8 cellular contexts compared by ENCODE assay signal in genomic region chr5:178113841-178114324, GRCh38. TPM values are rescaled to one million over a fixed set of nuclear protein-coding genes. Genes with fewer than 3 reads are reported as not detected.
A peak's percentile ranks its signal among the peaks of the same experiment; 100 is the strongest.
DNase-seq lines count a peak whose midpoint lies in the region; ATAC-seq and TF ChIP-seq lines count a peak whose summit lies in the region.

No MANE protein-coding gene starts in this region.

- H3K27ac ChIP-seq in heart right ventricle, result peak overlapping the region; percentile 43 to 86 (median 80)
- H3K27ac ChIP-seq in spleen, result peak overlapping the region in 7 of 8 donors; percentile 17 to 85 (median 65)

- POLR2A ChIA-PET in activated CD8-positive, alpha-beta T cell treated with anti-CD3 and anti-CD28 coated beads for 36 hours (lab: Charles Lee), result interaction anchor here (0.8 to 5.8 kb wide), 10 partner anchors 8 to 91 kb away, joined by 3 to 44 read pairs (median 4); partner anchors contain the start of genes HNRNPAB and RMND5B

- 0% methylated on average over 36 to 41 of the region's 41 CpGs for WGBS in heart right ventricle, 2 donors
- 1 to 2% (median 1%) methylated on average over 24 to 41 of the region's 41 CpGs for WGBS in spleen, 5 donors

- intact Hi-C loops in activated CD8-positive, alpha-beta T cell treated with anti-CD3 and anti-CD28 coated beads for 36 hours (cut with micrococcal nuclease), result no loop called here
- intact Hi-C loops in heart right ventricle (cut with DNase I) (loop anchor here in 3 of 10 donors (5.0 kb wide), 3 partner anchors 33 to 38 kb away; partner anchors contain the start of gene NHP2 (in 1 of the 3)), spleen (cut with DNase I; ENCODE audit: low total_unique reads) (no loop called here)

- peak overlapping the region; percentile 52 to 70 (median 62) for H3K4me3 ChIP-seq in heart right ventricle
- peak overlapping the region; percentile 38 to 85 (median 53) for H3K4me3 ChIP-seq in spleen

- no peaks in the 10 kb centered on the region for H3K36me3 ChIP-seq in heart right ventricle
- no peaks in the 10 kb centered on the region for H3K36me3 ChIP-seq in spleen

- peaks cover 0 to 5% (median 0%) of the 10 kb centered on the region in 11 donors for H3K9me3 ChIP-seq in heart right ventricle
- peaks cover 0 to 4% (median 0%) of the 10 kb centered on the region in 8 donors for H3K9me3 ChIP-seq in spleen

- no peaks in the 10 kb centered on the region for H3K27me3 Mint-ChIP-seq in activated CD8-positive, alpha-beta T cell treated with anti-CD3 and anti-CD28 coated beads for 36 hours

- peak; percentile 36 for DNase-seq in activated naive CD4-positive, alpha-beta T cell treated with Interleukin-2 at 50 U/mL for 16 hours
- no peak for DNase-seq in activated naive CD4-positive, alpha-beta T cell (lab: John Stamatoyannopoulos, UW)
- peak; percentile 43 for DNase-seq in activated CD8-positive, alpha-beta T cell treated with anti-CD3 and anti-CD28 coated beads for 36 hours
- DNase-seq in heart right ventricle, result no peak
- DNase-seq in spleen, result no peak
- DNase-seq in DMS53 (lab: John Stamatoyannopoulos, UW), result no peak

- H3K27me3 ChIP-seq in heart right ventricle (peaks cover 0 to 60% (median 40%) of the 10 kb centered on the region in 7 donors), spleen (replicated peaks in 1 of 7) (peaks cover 0 to 70% (median 26%) of the 10 kb centered on the region in 7 donors)

- H3K9me3 Mint-ChIP-seq in activated CD8-positive, alpha-beta T cell treated with anti-CD3 and anti-CD28 coated beads for 36 hours, result peaks cover 3% of the 10 kb centered on the region

- no peak for TF ChIP-seq POLR2A in spleen (IDR thresholded peaks at IDR 0.05)

- H3K36me3 Mint-ChIP-seq in activated CD8-positive, alpha-beta T cell treated with anti-CD3 and anti-CD28 coated beads for 36 hours (ENCODE audit: low read depth), result peaks cover 24% of the 10 kb centered on the region

- CTCF ChIA-PET in activated CD8-positive, alpha-beta T cell treated with anti-CD3 and anti-CD28 coated beads for 36 hours (lab: Charles Lee), result interaction anchor here (1.6 kb wide), 1 partner anchor 31 kb away, joined by 7 read pairs; no protein-coding TSS in a partner anchor

- H3K27ac Mint-ChIP-seq in activated CD8-positive, alpha-beta T cell treated with anti-CD3 and anti-CD28 coated beads for 36 hours, result peak overlapping the region; percentile 95

- H3K4me1 ChIP-seq in heart right ventricle (peaks cover 9 to 56% (median 45%) of the 10 kb centered on the region in 9 donors), spleen (peaks cover 41 to 73% (median 67%) of the 10 kb centered on the region in 6 donors)

- TF ChIP-seq CTCF in activated CD8-positive, alpha-beta T cell treated with anti-CD3 and anti-CD28 coated beads for 36 hours (IDR thresholded peaks at IDR 0.05), result no peak
- TF ChIP-seq CTCF in heart right ventricle (IDR thresholded peaks at IDR 0.05) (no peak), spleen (IDR thresholded peaks at IDR 0.05 in 8 of 11, conservative IDR thresholded peaks at IDR 0.05 in 3 of 11) (no peak)

- peak overlapping the region; percentile 98 for H3K4me3 Mint-ChIP-seq in activated CD8-positive, alpha-beta T cell treated with anti-CD3 and anti-CD28 coated beads for 36 hours

- ATAC-seq in activated CD8-positive, alpha-beta T cell treated with anti-CD3 and anti-CD28 coated beads for 36 hours, result no peak
- ATAC-seq in heart right ventricle, result peak in 3 of 8 donors; percentile 28 to 49 (median 32)
- ATAC-seq in GM18861 (IDR thresholded peaks at IDR 0.05; ENCODE audit: unreplicated experiment), result no peak
- ATAC-seq in GM18873 (IDR thresholded peaks at IDR 0.05; ENCODE audit: low FRiP score, unreplicated experiment), result no peak

- H3K4me1 Mint-ChIP-seq in activated CD8-positive, alpha-beta T cell treated with anti-CD3 and anti-CD28 coated beads for 36 hours (ENCODE audit: low read depth), result peaks cover 23% of the 10 kb centered on the region

RNA-seq across cellular contexts. Expression of gene N4BP3, which starts 0.6 kb away (rescaled TPM):
- total RNA-seq in activated CD8-positive, alpha-beta T cell treated with anti-CD3 and anti-CD28 coated beads for 36 hours, result 10 to 100 TPM; 33.2 to 33.4 TPM
- total RNA-seq in heart right ventricle (1 to 10 TPM; 1.1 to 5.5 (median 2.5) TPM), spleen (1 to 10 TPM; 2.2 to 6.6 (median 4.1) TPM)
- polyA plus RNA-seq in heart right ventricle (1 to 10 TPM; 2.9 to 3.4 TPM), spleen (1 to 10 TPM; 1.2 to 4.3 (median 2.2) TPM)

RNA-seq across cellular contexts. Expression of gene RMND5B, which starts 16.9 kb away (rescaled TPM):
- total RNA-seq in activated CD8-positive, alpha-beta T cell treated with anti-CD3 and anti-CD28 coated beads for 36 hours, result 10 to 100 TPM; 32.9 to 33.4 TPM
- total RNA-seq in heart right ventricle (10 to 100 TPM; 29.1 to 38.5 (median 32.8) TPM), spleen (10 to 100 TPM; 32.3 to 52.8 (median 36.3) TPM)
- polyA plus RNA-seq in heart right ventricle (10 to 100 TPM; 29.3 to 34.2 TPM), spleen (10 to 100 TPM; 22.2 to 37.9 (median 23.3) TPM)

RNA-seq across cellular contexts. Expression of gene NHP2, which starts 39.8 kb away (rescaled TPM):
- total RNA-seq in activated CD8-positive, alpha-beta T cell treated with anti-CD3 and anti-CD28 coated beads for 36 hours, result 100 to 1,000 TPM; 287 to 296 TPM
- 10 to 100 TPM; 66.7 to 95.8 (median 74.5) TPM for total RNA-seq in heart right ventricle
- 100 to 1,000 TPM in 1 of 2 donors, 10 to 100 TPM in 1; 59.8 to 272 TPM for polyA plus RNA-seq in heart right ventricle
- 100 to 1,000 TPM in 2 of 7 donors, 10 to 100 TPM in 5; 53.7 to 115 (median 81.5) TPM for total RNA-seq in spleen
- polyA plus RNA-seq in spleen, result 100 to 1,000 TPM; 113 to 162 (median 153) TPM

Comparison
In these comparisons a context has a peak if more than half of its experiments do, and no peak if none do; other contexts are left out.
1. DNase-seq: peak in activated naive CD4-positive, alpha-beta T cell treated with Interleukin-2 at 50 U/mL for 16 hours (single experiment) and activated CD8-positive, alpha-beta T cell treated with anti-CD3 and anti-CD28 coated beads for 36 hours (single experiment); none in activated naive CD4-positive, alpha-beta T cell (0 of 4), heart right ventricle (0 of 2), spleen (single experiment) and DMS53 (single experiment).
2. RNA of gene N4BP3, which starts 0.6 kb away (total RNA-seq): 33.2 to 33.4 TPM in activated CD8-positive, alpha-beta T cell treated with anti-CD3 and anti-CD28 coated beads for 36 hours; 2.2 to 6.6 TPM in spleen and 1.1 to 5.5 TPM in heart right ventricle; every median in the first group is over 4 times any median in the second.